1 cellular context compared by ENCODE assay signal in genomic region chr20:51732454-51732791, GRCh38.
TF ChIP-seq lines count a peak whose summit lies in the region.

No MANE protein-coding gene starts in this region.

TF ChIP-seq in IMR-90, 13 proteins besides CTCF, POLR2A, EP300 and RAD21 (continued from another document):
- TF ChIP-seq ELK1 (IDR thresholded peaks at IDR 0.05; ENCODE audit: borderline replicate concordance, low read depth, low read length) (no peak), MAZ (IDR thresholded peaks at IDR 0.05; ENCODE audit: borderline replicate concordance, low read depth, low read length) (no peak), SMC3 (IDR thresholded peaks at IDR 0.05; ENCODE audit: low read depth, low read length) (no peak), MAFK (IDR thresholded peaks at IDR 0.05; ENCODE audit: low read depth, low read length) (no peak), NFE2L2 (IDR thresholded peaks at IDR 0.05; ENCODE audit: low read depth, low read length) (no peak)
